Comparison of ENCODE assay signal across 9 cellular contexts in the genomic region with DNA sequence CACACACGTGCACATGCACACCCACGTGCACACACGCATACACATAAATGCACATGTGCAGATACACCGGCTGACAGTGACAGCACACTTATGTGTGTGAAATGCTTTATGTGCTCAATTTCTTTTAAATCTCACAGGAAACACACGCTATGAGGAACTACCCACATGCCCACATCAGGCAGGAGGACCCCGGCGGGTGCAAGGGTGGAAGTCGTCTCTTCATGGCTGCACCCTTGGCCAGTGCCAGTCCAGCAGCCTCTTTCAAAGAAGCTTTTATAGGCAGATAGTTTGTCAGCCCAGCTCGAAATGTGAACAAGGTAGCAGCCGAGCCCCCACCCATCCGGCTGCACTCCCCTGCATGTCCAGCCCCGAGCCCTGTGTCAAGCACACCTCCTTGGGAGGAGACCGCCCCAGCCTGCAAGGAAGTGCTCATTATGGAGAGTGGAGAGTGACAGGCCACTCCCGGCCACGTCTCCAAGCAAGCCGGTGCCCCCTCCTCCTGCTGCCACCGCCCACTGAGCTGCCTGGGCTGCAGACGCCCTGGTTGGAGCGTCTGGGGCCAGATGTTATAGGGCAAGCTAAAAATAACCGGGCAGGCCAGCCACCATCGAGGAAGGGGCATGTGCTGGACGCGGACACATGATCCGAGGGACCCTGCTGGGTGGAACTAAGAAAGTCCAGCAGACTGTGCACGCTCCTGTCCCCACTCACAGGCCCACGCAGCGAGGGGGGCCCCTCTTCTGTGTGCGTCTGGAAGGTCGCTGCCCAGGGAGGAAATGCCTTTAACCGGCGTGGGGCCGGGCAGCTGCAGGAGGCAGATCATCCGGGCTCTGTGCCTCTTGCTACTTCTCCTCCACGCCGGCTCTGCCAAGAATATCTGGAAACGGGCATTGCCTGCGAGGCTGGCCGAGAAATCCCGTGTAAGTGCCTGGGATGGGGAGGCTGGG. TPM values are rescaled to one million over a fixed set of nuclear protein-coding genes. Genes with fewer than 3 reads are reported as not detected.
DNase-seq lines count a peak whose midpoint lies in the region; ATAC-seq and TF ChIP-seq lines count a peak whose summit lies in the region.
"Had no signal": no experiment of that assay in that cellular context is flagged by ENCODE, and none has a peak within 500 bp of the region (broad histone marks: within the 10 kb centered on the region; RNA-seq: fewer than 3 reads in every experiment).

A gene with protein sequence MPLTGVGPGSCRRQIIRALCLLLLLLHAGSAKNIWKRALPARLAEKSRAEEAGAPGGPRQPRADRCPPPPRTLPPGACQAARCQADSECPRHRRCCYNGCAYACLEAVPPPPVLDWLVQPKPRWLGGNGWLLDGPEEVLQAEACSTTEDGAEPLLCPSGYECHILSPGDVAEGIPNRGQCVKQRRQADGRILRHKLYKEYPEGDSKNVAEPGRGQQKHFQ (plus strand): TSS at position 683 of the 947 bp plus-strand sequence. CDS start 94 bp downstream, at position 777.

- peaks cover 18 to 29% (median 27%) of the 10 kb centered on the region in 3 donors for H3K27me3 Mint-ChIP-seq in CD14-positive monocyte (ENCODE audit: low read depth in 3 of 3)
- peaks cover 41% of the 10 kb centered on the region for H3K27me3 Mint-ChIP-seq in activated naive CD4-positive, alpha-beta T cell treated with anti-CD3 and anti-CD28 coated beads for 36 hours (ENCODE audit: low read depth)

- no peaks in the 10 kb centered on the region for H3K9me3 Mint-ChIP-seq in CD14-positive monocyte
- no peaks in the 10 kb centered on the region for H3K9me3 Mint-ChIP-seq in activated naive CD4-positive, alpha-beta T cell treated with anti-CD3 and anti-CD28 coated beads for 36 hours
- H3K9me3 Mint-ChIP-seq: T-helper 1 cell treated with Interleukin-12 subunit alpha and Interleukin-12 subunit beta and Interleukin-4 antibody, amounts not matched to agents 30 μg/mL and 1 μg/mL, for 36 hours had no signal

- H3K36me3 ChIP-seq in heart right ventricle, result no peaks in the 10 kb centered on the region

- H3K27me3 ChIP-seq in heart right ventricle, result peaks cover 0 to 37% (median 4%) of the 10 kb centered on the region in 7 donors

- peak within 1 kb of the TSS in 2 of 10 donors; percentile 26 to 39 for H3K27ac ChIP-seq in heart right ventricle

- intact Hi-C loops in CD14-positive monocyte (cut with micrococcal nuclease) (no loop called here), heart right ventricle (cut with DNase I) (no loop called here), posterior cingulate gyrus (cut with DNase I) (no loop called here)
- intact Hi-C loops in activated naive CD4-positive, alpha-beta T cell treated with anti-CD3 and anti-CD28 coated beads for 36 hours (cut with micrococcal nuclease), result no loop called here

- peaks cover 27% of the 10 kb centered on the region for H3K4me1 Mint-ChIP-seq in CD14-positive monocyte
- H3K4me1 Mint-ChIP-seq in activated naive CD4-positive, alpha-beta T cell treated with anti-CD3 and anti-CD28 coated beads for 36 hours (ENCODE audit: low read depth), result peaks cover 4% of the 10 kb centered on the region

- peak; percentile 74 for ATAC-seq in SK-N-SH treated with all-trans-retinoic acid at 6 μM for 48 hours
- peak; percentile 52 to 81 (median 68) for ATAC-seq in heart right ventricle
- no peak for ATAC-seq in GM19023 (IDR thresholded peaks at IDR 0.05; ENCODE audit: unreplicated experiment)
- no peak for ATAC-seq in HG03460 (IDR thresholded peaks at IDR 0.05; ENCODE audit: unreplicated experiment)
- no peak for ATAC-seq in HG03520 (IDR thresholded peaks at IDR 0.05; ENCODE audit: unreplicated experiment)

- H3K4me3 Mint-ChIP-seq in CD14-positive monocyte, result peak within 1 kb of the TSS; percentile 69 to 83
- H3K4me3 Mint-ChIP-seq in activated naive CD4-positive, alpha-beta T cell treated with anti-CD3 and anti-CD28 coated beads for 36 hours, result no peak within 1 kb of the TSS
- H3K4me3 Mint-ChIP-seq: T-helper 1 cell treated with Interleukin-12 subunit alpha and Interleukin-12 subunit beta and Interleukin-4 antibody, amounts not matched to agents 30 μg/mL and 1 μg/mL, for 36 hours had no signal

- no peak for DNase-seq in CD14-positive monocyte (ENCODE audit: low spot score)
- DNase-seq in heart right ventricle, result peak in 1 of 2 donors; percentile 29
- peak in 7 of 10 donors; percentile 24 to 88 (median 48) for DNase-seq in posterior cingulate gyrus
- DNase-seq in activated naive CD4-positive, alpha-beta T cell treated with anti-CD3 and anti-CD28 coated beads for 36 hours, result no peak

- H3K36me3 Mint-ChIP-seq in CD14-positive monocyte, result no peaks in the 10 kb centered on the region
- no peaks in the 10 kb centered on the region for H3K36me3 Mint-ChIP-seq in activated naive CD4-positive, alpha-beta T cell treated with anti-CD3 and anti-CD28 coated beads for 36 hours (ENCODE audit: low read depth)

- peaks cover 5 to 19% (median 14%) of the 10 kb centered on the region in 9 donors for H3K4me1 ChIP-seq in heart right ventricle

- CTCF ChIA-PET in activated naive CD4-positive, alpha-beta T cell treated with anti-CD3 and anti-CD28 coated beads for 36 hours (lab: Charles Lee), result no interaction called here

- TF ChIP-seq CTCF in CD14-positive monocyte (IDR thresholded peaks at IDR 0.05) (no peak), heart right ventricle (IDR thresholded peaks at IDR 0.05) (no peak)

- H3K9me3 ChIP-seq in heart right ventricle, result no peaks in the 10 kb centered on the region

- peak within 1 kb of the TSS in 1 of 7 donors; percentile 61 for H3K27ac Mint-ChIP-seq in CD14-positive monocyte
- H3K27ac Mint-ChIP-seq in activated naive CD4-positive, alpha-beta T cell treated with anti-CD3 and anti-CD28 coated beads for 36 hours, result no peak within 1 kb of the TSS
- H3K27ac Mint-ChIP-seq: T-helper 1 cell treated with Interleukin-12 subunit alpha and Interleukin-12 subunit beta and Interleukin-4 antibody, amounts not matched to agents 30 μg/mL and 1 μg/mL, for 36 hours had no signal

- H3K4me3 ChIP-seq in heart right ventricle, result peak within 1 kb of the TSS in 9 of 10 donors; percentile 18 to 44 (median 38)

- 16 to 17% methylated on average over 39 of the region's 39 CpGs for WGBS in heart right ventricle, 2 donors

TF ChIP-seq in SK-N-SH treated with all-trans-retinoic acid at 6 μM for 48 hours, 23 proteins besides CTCF, POLR2A, EP300 and RAD21:
- no peak for TF ChIP-seq SNAI2 (CRISPR knock-in tag; IDR thresholded peaks at IDR 0.05)
- TF ChIP-seq ARNTL (CRISPR knock-in tag; IDR thresholded peaks at IDR 0.05; ENCODE audit: borderline replicate concordance, low read depth), result no peak
- TF ChIP-seq ESRRG (CRISPR knock-in tag; IDR thresholded peaks at IDR 0.05), result no peak
- no peak for TF ChIP-seq GLIS3 (CRISPR knock-in tag; IDR thresholded peaks at IDR 0.05)
- TF ChIP-seq, protein P1, sequence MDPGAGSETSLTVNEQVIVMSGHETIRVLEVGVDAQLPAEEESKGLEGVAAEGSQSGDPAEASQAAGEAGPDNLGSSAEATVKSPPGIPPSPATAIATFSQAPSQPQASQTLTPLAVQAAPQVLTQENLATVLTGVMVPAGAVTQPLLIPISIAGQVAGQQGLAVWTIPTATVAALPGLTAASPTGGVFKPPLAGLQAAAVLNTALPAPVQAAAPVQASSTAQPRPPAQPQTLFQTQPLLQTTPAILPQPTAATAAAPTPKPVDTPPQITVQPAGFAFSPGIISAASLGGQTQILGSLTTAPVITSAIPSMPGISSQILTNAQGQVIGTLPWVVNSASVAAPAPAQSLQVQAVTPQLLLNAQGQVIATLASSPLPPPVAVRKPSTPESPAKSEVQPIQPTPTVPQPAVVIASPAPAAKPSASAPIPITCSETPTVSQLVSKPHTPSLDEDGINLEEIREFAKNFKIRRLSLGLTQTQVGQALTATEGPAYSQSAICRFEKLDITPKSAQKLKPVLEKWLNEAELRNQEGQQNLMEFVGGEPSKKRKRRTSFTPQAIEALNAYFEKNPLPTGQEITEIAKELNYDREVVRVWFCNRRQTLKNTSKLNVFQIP (CRISPR knock-in tag; IDR thresholded peaks at IDR 0.05; ENCODE audit: borderline replicate concordance, low read depth), result no peak
- TF ChIP-seq ZNF565 (CRISPR knock-in tag; conservative IDR thresholded peaks at IDR 0.05; ENCODE audit: low read depth), result no peak

RNA-seq across cellular contexts. Expression of the gene that starts here (rescaled TPM):
- not detected for polyA plus RNA-seq in CD14-positive monocyte
- 1 to 10 TPM in 5 of 10 donors, under 1 TPM in 5; 0.55 to 2.1 (median 0.98) TPM for total RNA-seq in heart right ventricle
- polyA plus RNA-seq in heart right ventricle, result 1 to 10 TPM; 2.6 to 5.7 TPM
- total RNA-seq in activated naive CD4-positive, alpha-beta T cell treated with anti-CD3 and anti-CD28 coated beads for 36 hours, result not detected

Comparison
In these comparisons a context has a peak if more than half of its experiments do, and no peak if none do; other contexts are left out.
1. DNase-seq: peak in posterior cingulate gyrus (7 of 10); none in CD14-positive monocyte (single experiment) and activated naive CD4-positive, alpha-beta T cell treated with anti-CD3 and anti-CD28 coated beads for 36 hours (single experiment).
2. ATAC-seq: peak in SK-N-SH treated with all-trans-retinoic acid at 6 μM for 48 hours (single experiment) and heart right ventricle (8 of 8); none in GM19023 (single experiment), HG03460 (single experiment) and HG03520 (single experiment).